9 cellular contexts compared by ENCODE assay signal in the genomic region with DNA sequence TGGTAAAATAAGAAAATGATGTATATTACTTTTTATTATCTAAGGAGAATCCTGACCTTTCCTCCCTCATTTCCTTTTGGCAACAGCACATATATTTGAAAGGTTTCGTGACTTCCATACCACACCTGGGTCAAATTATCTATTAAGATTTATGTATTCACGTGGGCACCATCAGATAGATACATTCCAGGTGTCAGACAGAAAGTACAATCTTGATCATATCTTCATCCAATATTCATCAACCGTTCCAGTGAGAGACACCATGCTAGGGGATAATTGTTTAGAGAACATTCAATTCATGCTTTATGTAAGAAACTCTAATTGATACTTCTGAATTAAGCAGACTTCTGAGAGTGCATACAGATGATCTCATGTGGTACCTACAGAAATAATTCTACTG.
"Had no signal": no experiment of that assay in that cellular context is flagged by ENCODE, and none has a peak within 500 bp of the region (broad histone marks: within the 10 kb centered on the region; RNA-seq: fewer than 3 reads in every experiment).

No MANE protein-coding gene starts in this region.

- ATAC-seq: GM23338, HCT116 had no signal

- DNase-seq: GM23248, GOT3, H7, H9, HCEC 1CT, HFFc6 had no signal

- H3K4me2 ChIP-seq: GM23338 had no signal

- H3K4me3 Mint-ChIP-seq: GM23338, H9, HFFc6 had no signal

- H3K4me3 ChIP-seq: GM23248, GM23338, HAP-1 had no signal

- H3K9ac ChIP-seq: GM23248 had no signal

- H3K36me3 ChIP-seq: HAP-1 had no signal

- H3K27ac ChIP-seq: GM23248 had no signal

- H3K4me1 ChIP-seq: HAP-1 had no signal

- H3K9me3 Mint-ChIP-seq: GM23338, H9, HFFc6 had no signal

- H3K4me1 Mint-ChIP-seq: GM23338, H9 had no signal

- H3K9me3 ChIP-seq: HAP-1 had no signal

- H2AFZ ChIP-seq: GM23248, GM23338 had no signal

- H3K27ac Mint-ChIP-seq: GM23338, H9, HFFc6 had no signal
